ENCODE assay signal across 8 cellular contexts in the genomic region with DNA sequence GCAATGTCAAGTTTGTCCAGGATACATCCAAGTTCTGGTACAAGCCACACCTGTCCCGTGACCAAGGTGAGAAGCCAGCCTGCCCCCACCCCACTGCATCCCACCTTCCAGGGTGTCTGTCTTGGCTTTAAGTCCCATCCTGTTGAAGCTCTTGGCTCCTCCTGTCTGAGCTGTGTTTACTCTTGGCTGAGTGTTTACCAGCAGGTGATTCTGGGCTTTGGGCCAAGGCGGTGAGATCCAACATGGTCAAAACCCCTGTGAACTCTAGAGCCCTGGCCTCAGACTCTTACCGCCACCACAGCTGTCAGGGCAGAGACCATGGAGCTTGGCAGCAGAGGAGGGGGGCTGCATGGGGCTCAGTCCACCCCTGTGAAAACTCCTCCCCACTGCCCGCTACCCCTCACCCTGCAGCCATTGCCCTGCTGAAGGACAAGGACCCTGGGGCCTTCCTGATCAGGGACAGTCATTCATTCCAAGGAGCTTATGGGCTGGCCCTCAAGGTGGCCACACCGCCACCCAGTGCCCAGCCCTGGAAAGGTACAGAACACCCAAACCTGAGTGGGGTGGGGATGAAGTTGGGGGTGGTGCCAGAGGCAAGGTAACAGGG. TPM values are rescaled to one million over a fixed set of nuclear protein-coding genes. Genes with fewer than 3 reads are reported as not detected.
DNase-seq lines count a peak whose midpoint lies in the region; ATAC-seq, FAIRE-seq and TF ChIP-seq lines count a peak whose summit lies in the region.

No MANE protein-coding gene starts in this region.

- FAIRE-seq in A549 (lab: Jason Lieb, UNC) (no peak), kidney (lab: Jason Lieb, UNC) (no peak)

- H3K9me2 ChIP-seq in Karpas-422 (replicated peaks; ENCODE audit: insufficient read depth, low read length) (no peaks in the 10 kb centered on the region), SU-DHL-6 (replicated peaks; ENCODE audit: insufficient read depth, low read length) (no peaks in the 10 kb centered on the region)

- WGBS in A549 (ENCODE audit: missing lambda C conversion rate), result 53% methylated on average over 5 of the region's 5 CpGs

- peak; percentile 38 to 63 for ATAC-seq in A549
- ATAC-seq in HG03025 (IDR thresholded peaks at IDR 0.05; ENCODE audit: low FRiP score, unreplicated experiment), result no peak
- no peak for ATAC-seq in GM19455 (IDR thresholded peaks at IDR 0.05; ENCODE audit: unreplicated experiment)

- no peak for TF ChIP-seq POLR2A in A549 (IDR thresholded peaks at IDR 0.05; ENCODE audit: low read length)

- TF ChIP-seq CTCF in A549 (IDR thresholded peaks at IDR 0.05) (peak; percentile 44), SU-DHL-6 (IDR thresholded peaks at IDR 0.05; ENCODE audit: insufficient read depth, low read length, poor library complexity, severe bottlenecking) (peak; percentile 21), kidney (IDR thresholded peaks at IDR 0.05; ENCODE audit: borderline replicate concordance, extremely low read depth, insufficient read depth) (peak; percentile 26)

- peak overlapping the region in 1 of 2 experiments; percentile 66; a peak in 3 of 6 replicates for H3K27ac ChIP-seq in A549
- no peak overlapping the region for H3K27ac ChIP-seq in Karpas-422 (ENCODE audit: low read length)
- H3K27ac ChIP-seq in SU-DHL-6 (ENCODE audit: low read depth, low read length), result no peak overlapping the region
- H3K27ac ChIP-seq in kidney (ENCODE audit: low read depth in 2 of 2, low read length in 2 of 2), result peak overlapping the region; percentile 1 to 51

- intact Hi-C loops in kidney (cut with DNase I), result loop anchor here (10.0 kb wide), 1 partner anchor 133 kb away; no protein-coding TSS in a partner anchor

- H2AFZ ChIP-seq in Karpas-422 (ENCODE audit: low read length) (no peak overlapping the region), SU-DHL-6 (ENCODE audit: low read depth, low read length, severe bottlenecking) (no peak overlapping the region)

- CTCF ChIA-PET in A549 (lab: Yijun Ruan, JAX), result interaction anchor here (1.0 to 45.5 kb wide), 12 partner anchors 11 to 181 kb away, joined by 3 to 1424 read pairs (median 4); a partner anchor contains a TSS

- POLR2A ChIA-PET in A549 (lab: Yijun Ruan, JAX), result interaction anchor here (0.6 to 2.9 kb wide), 7 partner anchors 8 to 37 kb away, joined by 3 to 11 read pairs (median 6); a partner anchor contains a TSS

- H3K27me3 ChIP-seq in Karpas-422 (ENCODE audit: low read length) (no peaks in the 10 kb centered on the region), SU-DHL-6 (ENCODE audit: low read length) (no peaks in the 10 kb centered on the region)

- no peak for TF ChIP-seq EP300 in A549 (IDR thresholded peaks at IDR 0.05)

- TF ChIP-seq RAD21 in A549 (conservative IDR thresholded peaks at IDR 0.05 in 1 of 2, IDR thresholded peaks at IDR 0.05 in 1 of 2), result peak; percentile 55 to 56

- H4K20me1 ChIP-seq in Karpas-422 (ENCODE audit: insufficient read depth, low read depth, low read length) (no peaks in the 10 kb centered on the region; the same call in 1 of the 2 replicates), SU-DHL-6 (ENCODE audit: low read depth, low read length) (no peaks in the 10 kb centered on the region)

- H3K79me2 ChIP-seq in Karpas-422 (ENCODE audit: low read length) (no peaks in the 10 kb centered on the region), SU-DHL-6 (ENCODE audit: insufficient read depth, low read length) (no peaks in the 10 kb centered on the region)

- DNase-seq in A549 (ENCODE audit: low read depth in 1 of 2, low spot score in 1 of 2) (peak; percentile 55 to 77), Karpas-422 (peak; percentile 65), kidney (peak; percentile 71), GM03348 (ENCODE audit: low spot score) (no peak), islet precursor cell (no peak)

- H3K36me3 ChIP-seq in Karpas-422 (ENCODE audit: insufficient read depth, low read length) (no peaks in the 10 kb centered on the region), SU-DHL-6 (ENCODE audit: low read length) (no peaks in the 10 kb centered on the region), kidney (ENCODE audit: control insufficient read depth in 1 of 2, insufficient read depth in 2 of 2, low read length in 2 of 2) (peaks cover 18 to 45% of the 10 kb centered on the region in 2 donors)

- no peak overlapping the region for H3K9ac ChIP-seq in Karpas-422 (ENCODE audit: low read length)
- H3K9ac ChIP-seq in SU-DHL-6 (ENCODE audit: low read length), result no peak overlapping the region
- peak overlapping the region in 1 of 2 donors; percentile 10 for H3K9ac ChIP-seq in kidney (ENCODE audit: low read length in 2 of 2)

- H3K4me1 ChIP-seq in A549, result peaks cover 40% of the 10 kb centered on the region
- peaks cover 7% of the 10 kb centered on the region for H3K4me1 ChIP-seq in Karpas-422 (ENCODE audit: low read length)
- H3K4me1 ChIP-seq in kidney (ENCODE audit: control insufficient read depth in 1 of 2, insufficient read depth in 1 of 2, low read depth in 1 of 2, low read length in 2 of 2), result peaks cover 9 to 37% of the 10 kb centered on the region in 2 donors

- H3F3A ChIP-seq in SU-DHL-6 (ENCODE audit: insufficient read depth), result peaks cover 2% of the 10 kb centered on the region; the same call in 1 of the 2 replicates

- H3K9me3 ChIP-seq in A549 (no peaks in the 10 kb centered on the region), Karpas-422 (ENCODE audit: low read length) (no peaks in the 10 kb centered on the region), SU-DHL-6 (ENCODE audit: insufficient read depth, low read length) (no peaks in the 10 kb centered on the region), kidney (ENCODE audit: control insufficient read depth in 1 of 2, low read length in 2 of 2) (no peaks in the 10 kb centered on the region)

- H3K4me2 ChIP-seq in A549 (peak overlapping the region; percentile 56), Karpas-422 (ENCODE audit: low read depth, low read length, poor library complexity, severe bottlenecking) (no peak overlapping the region), SU-DHL-6 (ENCODE audit: low read depth, low read length, poor library complexity, severe bottlenecking) (no peak overlapping the region)

- H3K4me3 ChIP-seq in A549 (no peak overlapping the region), Karpas-422 (ENCODE audit: low read length) (no peak overlapping the region), SU-DHL-6 (ENCODE audit: insufficient read depth, low read length, poor library complexity, severe bottlenecking) (no peak overlapping the region), kidney (ENCODE audit: low read length in 2 of 2) (no peak overlapping the region)

TF ChIP-seq in A549, 52 proteins besides CTCF, POLR2A, EP300 and RAD21 (continues in another document):
- TF ChIP-seq SMC3 (IDR thresholded peaks at IDR 0.05) (peak; percentile 52), KDM5A (IDR thresholded peaks at IDR 0.05) (no peak), KDM1A (IDR thresholded peaks at IDR 0.05; ENCODE audit: low read depth) (no peak), ZFP36 (IDR thresholded peaks at IDR 0.05; ENCODE audit: borderline replicate concordance, partially characterized antibody) (no peak)

RNA-seq across cellular contexts. Expression of a gene that starts 11.6 kb away (rescaled TPM):
- polyA plus RNA-seq in A549 (2011; rRNA removed) (11.5 and 12.4 TPM in 2 replicates), A549 (2017; fragmentation: RNase III; extraction: RNeasy Plus Mini Kit Qiagen cat#74134 plus additional on column Dnase treatment) (13.5 to 15.8 TPM (median 15.3 TPM) in 3 replicates), kidney (ENCODE audit: insufficient read depth, low read depth, low replicate concordance) (90.1 TPM)
- 19.4 and 27.2 TPM in 2 replicates for polyA plus RNA-seq in A549 (2012; cell fraction: cytosol; rRNA removed)
- polyA plus RNA-seq in A549 (2012; cell fraction: nucleus; rRNA removed), result 72.7 and 109 TPM in 2 replicates
- polyA minus RNA-seq in A549 (2011; rRNA and poly(A)+ RNA removed), result 36.0 and 44.8 TPM in 2 replicates
- total RNA-seq in Karpas-422 (2014; rRNA removed; shearing (Covaris generic); ENCODE audit: low replicate concordance), result 0.48 TPM in 1 of 2 replicates, not detected in the other
- total RNA-seq in kidney, result 179 TPM

RNA-seq across cellular contexts. Expression of a gene that starts 17.7 kb away (rescaled TPM):
- polyA plus RNA-seq in A549 (2011; rRNA removed) (26.8 and 28.1 TPM in 2 replicates), A549 (2017; fragmentation: RNase III; extraction: RNeasy Plus Mini Kit Qiagen cat#74134 plus additional on column Dnase treatment) (16.1 to 18.6 TPM (median 17.3 TPM) in 3 replicates), kidney (ENCODE audit: insufficient read depth, low read depth, low replicate concordance) (40.0 TPM)
- polyA plus RNA-seq in A549 (2012; cell fraction: cytosol; rRNA removed), result 25.8 and 28.2 TPM in 2 replicates
- 28.8 and 33.3 TPM in 2 replicates for polyA plus RNA-seq in A549 (2012; cell fraction: nucleus; rRNA removed)
- 47.8 and 49.6 TPM in 2 replicates for polyA minus RNA-seq in A549 (2011; rRNA and poly(A)+ RNA removed)
- 11.1 and 17.4 TPM in 2 replicates for total RNA-seq in Karpas-422 (2014; rRNA removed; shearing (Covaris generic); ENCODE audit: low replicate concordance)
- 72.3 TPM for total RNA-seq in kidney

RNA-seq across cellular contexts. Expression of a gene that starts 36.0 kb away (rescaled TPM):
- polyA plus RNA-seq in A549 (2011; rRNA removed) (49.1 and 64.5 TPM in 2 replicates), A549 (2017; fragmentation: RNase III; extraction: RNeasy Plus Mini Kit Qiagen cat#74134 plus additional on column Dnase treatment) (128 to 155 TPM (median 128 TPM) in 3 replicates), kidney (ENCODE audit: insufficient read depth, low read depth, low replicate concordance) (57.3 TPM)
- polyA plus RNA-seq in A549 (2012; cell fraction: cytosol; rRNA removed), result 173 and 192 TPM in 2 replicates
- polyA plus RNA-seq in A549 (2012; cell fraction: nucleus; rRNA removed), result 121 and 142 TPM in 2 replicates
- 51.3 and 54.2 TPM in 2 replicates for polyA minus RNA-seq in A549 (2011; rRNA and poly(A)+ RNA removed)
- 0.54 TPM in 1 of 2 replicates, not detected in the other for total RNA-seq in Karpas-422 (2014; rRNA removed; shearing (Covaris generic); ENCODE audit: low replicate concordance)
- 203 TPM for total RNA-seq in kidney

RNA-seq across cellular contexts. Expression of a gene that starts 41.8 kb away (rescaled TPM):
- polyA plus RNA-seq in A549 (2011; rRNA removed) (0.12 and 0.14 TPM in 2 replicates), A549 (2017; fragmentation: RNase III; extraction: RNeasy Plus Mini Kit Qiagen cat#74134 plus additional on column Dnase treatment) (0.09 to 0.21 TPM (median 0.16 TPM) in 3 replicates), kidney (ENCODE audit: insufficient read depth, low read depth, low replicate concordance) (0.26 TPM)
- 0.46 and 0.56 TPM in 2 replicates for polyA plus RNA-seq in A549 (2012; cell fraction: cytosol; rRNA removed)
- polyA plus RNA-seq in A549 (2012; cell fraction: nucleus; rRNA removed), result 1.9 TPM in 2 replicates
- 0.12 and 0.19 TPM in 2 replicates for polyA minus RNA-seq in A549 (2011; rRNA and poly(A)+ RNA removed)
- not detected in 2 replicates for total RNA-seq in Karpas-422 (2014; rRNA removed; shearing (Covaris generic); ENCODE audit: low replicate concordance)
- 0.19 TPM for total RNA-seq in kidney

RNA-seq across cellular contexts. Expression of a gene that starts 55.3 kb away (rescaled TPM):
- 577 and 650 TPM in 2 replicates for polyA plus RNA-seq in A549 (2011; rRNA removed)
- polyA plus RNA-seq in A549 (2012; cell fraction: cytosol; rRNA removed), result 209 and 256 TPM in 2 replicates
- polyA plus RNA-seq in A549 (2012; cell fraction: nucleus; rRNA removed), result 167 and 231 TPM in 2 replicates
- polyA plus RNA-seq in A549 (2017; fragmentation: RNase III; extraction: RNeasy Plus Mini Kit Qiagen cat#74134 plus additional on column Dnase treatment), result 363 to 377 TPM (median 375 TPM) in 3 replicates
- polyA minus RNA-seq in A549 (2011; rRNA and poly(A)+ RNA removed), result 707 and 843 TPM in 2 replicates
- 549 and 718 TPM in 2 replicates for total RNA-seq in Karpas-422 (2014; rRNA removed; shearing (Covaris generic); ENCODE audit: low replicate concordance)
- 417 TPM for total RNA-seq in kidney
- 114 TPM for polyA plus RNA-seq in kidney (ENCODE audit: insufficient read depth, low read depth, low replicate concordance)

Comparison
In these comparisons a context has a peak if more than half of its experiments do, and no peak if none do; other contexts are left out.
1. ATAC-seq: peak in A549 (2 of 2); none in HG03025 (single experiment) and GM19455 (single experiment).
2. DNase-seq: peak in A549 (2 of 2), Karpas-422 (single experiment) and kidney (single experiment); none in GM03348 (single experiment) and islet precursor cell (single experiment).
3. H3K27ac ChIP-seq: peak in kidney (2 of 2); none in Karpas-422 (single experiment) and SU-DHL-6 (single experiment).
4. RNA of a gene that starts 11.6 kb away (total RNA-seq): 179 TPM in kidney (single experiment); 0.48 TPM in Karpas-422; every median in the first group is over 100 times any median in the second.
5. RNA of a gene that starts 36.0 kb away (total RNA-seq): 203 TPM in kidney (single experiment); 0.54 TPM in Karpas-422; every median in the first group is over 100 times any median in the second.
6. Peak in every context shown above with its lines, with median percentiles within 50 percentile points of each other: CTCF ChIP-seq.